In the genomic region with DNA sequence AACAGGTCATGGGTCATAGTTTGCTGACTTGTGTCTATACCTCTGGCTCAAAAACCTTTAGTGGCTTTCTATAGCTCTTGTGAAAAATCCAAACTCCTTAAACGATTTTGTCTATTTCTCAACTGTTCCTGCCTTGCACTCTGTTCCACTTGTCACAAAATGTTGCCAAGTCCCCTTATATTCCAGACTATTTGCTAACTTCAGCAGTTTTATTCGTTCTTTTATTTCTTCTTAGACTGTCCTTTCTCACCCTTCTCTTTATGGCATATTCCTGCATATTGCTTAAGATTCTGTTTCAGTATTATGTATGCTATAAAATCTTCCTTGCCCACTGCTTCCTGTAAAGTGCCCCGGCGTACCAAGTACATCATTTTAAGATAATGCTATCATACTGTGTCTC, we compare ENCODE assay signal across 1 cellular context.
TF ChIP-seq lines count a peak whose summit lies in the region.

No MANE protein-coding gene starts in this region.

TF ChIP-seq in IMR-90, 13 proteins besides CTCF, POLR2A, EP300 and RAD21:
- TF ChIP-seq MAZ (IDR thresholded peaks at IDR 0.05; ENCODE audit: borderline replicate concordance, low read depth, low read length) = no peak
- no peak for TF ChIP-seq SMC3 (IDR thresholded peaks at IDR 0.05; ENCODE audit: low read depth, low read length)
- TF ChIP-seq BHLHE40 (IDR thresholded peaks at IDR 0.05; ENCODE audit: low read depth, low read length) = no peak
- TF ChIP-seq MAFK (IDR thresholded peaks at IDR 0.05; ENCODE audit: low read depth, low read length) = 0 out of 2 replicates have a peak, but pooled peaks have one; percentile 26
- no peak for TF ChIP-seq CEBPB (IDR thresholded peaks at IDR 0.05; ENCODE audit: low read depth, low read length)
